ENCODE assay signal across 30 cellular contexts in the genomic region with DNA sequence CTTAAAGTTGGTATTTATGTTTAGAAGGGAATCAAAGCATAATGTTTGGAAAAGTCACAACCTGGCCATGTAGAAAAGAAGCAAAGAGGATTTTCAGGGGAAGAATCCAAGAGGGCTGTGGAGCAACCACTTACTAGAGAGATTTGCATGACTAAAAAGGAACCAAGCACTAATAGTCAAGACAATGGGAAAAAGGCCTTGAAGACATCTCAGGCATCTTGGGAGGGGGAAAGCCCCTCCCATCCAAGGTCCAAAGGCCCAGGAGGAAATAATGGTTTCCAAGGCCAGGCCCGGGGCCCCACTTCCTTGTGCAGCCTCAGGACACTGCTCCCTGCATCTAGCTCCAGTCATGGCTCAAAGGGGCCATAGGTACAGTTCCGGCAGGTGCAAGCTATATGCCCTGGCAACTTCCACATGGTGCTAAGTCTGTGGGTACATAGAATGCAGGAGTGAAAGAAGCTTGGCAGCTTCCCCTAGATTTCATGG.
"Had no signal": no experiment of that assay in that cellular context is flagged by ENCODE, and none has a peak within 500 bp of the region (broad histone marks: within the 10 kb centered on the region; RNA-seq: fewer than 3 reads in every experiment).

No MANE protein-coding gene starts in this region.

- H3K27ac ChIP-seq: VCaP had no signal

- H3K4me3 Mint-ChIP-seq: activated CD4-positive, alpha-beta memory T cell treated with anti-CD3 and anti-CD28 coated beads, Interleukin-2, amount 10 ng/mL, durations not matched to agents 7 days and 5 days; activated T-cell treated with anti-CD3 and anti-CD28 coated beads, Interleukin-2, amount 50 U/mL, for 24 hours; brain had no signal

- H3K4me1 Mint-ChIP-seq: activated CD4-positive, alpha-beta memory T cell treated with anti-CD3 and anti-CD28 coated beads, Interleukin-2, amount 10 ng/mL, durations not matched to agents 7 days and 5 days had no signal

- FAIRE-seq: bronchial epithelial cell, K562 had no signal

- H3K27me3 Mint-ChIP-seq: activated CD4-positive, alpha-beta memory T cell treated with anti-CD3 and anti-CD28 coated beads, Interleukin-2, amount 10 ng/mL, durations not matched to agents 7 days and 5 days; activated T-cell treated with anti-CD3 and anti-CD28 coated beads, Interleukin-2, amount 50 U/mL, for 24 hours; brain had no signal

- ATAC-seq: activated naive CD4-positive, alpha-beta T cell treated with anti-CD3 and anti-CD28 coated beads, Interleukin-2, amount 50 U/mL, for 72 hours; K562 had no signal

- DNase-seq: activated CD4-positive, alpha-beta memory T cell treated with anti-CD3 and anti-CD28 coated beads, Interleukin-2, amount 10 ng/mL, durations not matched to agents 7 days and 5 days; activated CD4-positive, alpha-beta T cell treated with anti-CD3 and anti-CD28 coated beads for 1 hour; activated CD4-positive, alpha-beta T cell treated with anti-CD3 and anti-CD28 coated beads for 48 hours; activated CD4-positive, CD25-positive, alpha-beta regulatory T cell; activated gamma-delta T cell; activated naive CD4-positive, alpha-beta T cell treated with Interleukin-2 at 50 U/mL for 16 hours; activated T-cell treated with anti-CD3 and anti-CD28 coated beads, Interleukin-2, amount 50 U/mL, for 24 hours; anterior cingulate cortex; caudate nucleus; cerebellar nuclear complex; Karpas-422; NCI-H1048; NCI-H1436 treated with DMSO at 0.1 percent for 48 hours; NCI-H1694 treated with DMSO at 0.1 percent for 48 hours; NCI-H2029; NCI-H345; NCI-H524 treated with DMSO at 0.1 percent for 48 hours; NCI-H748 treated with DMSO at 0.1 percent for 48 hours; OCI-M1; Right ventricle myocardium superior; SW 1271; T-helper 1 cell; T-helper 2 cell; T-helper 9 cell had no signal

- H3K27ac Mint-ChIP-seq: activated CD4-positive, alpha-beta memory T cell treated with anti-CD3 and anti-CD28 coated beads, Interleukin-2, amount 10 ng/mL, durations not matched to agents 7 days and 5 days; activated naive CD4-positive, alpha-beta T cell treated with anti-CD3 and anti-CD28 coated beads, Interleukin-2, amount 50 U/mL, for 72 hours; activated T-cell treated with anti-CD3 and anti-CD28 coated beads, Interleukin-2, amount 50 U/mL, for 24 hours; activated T-helper 2 cell treated with anti-CD3 and anti-CD28 coated beads, Interferon-gamma antibody, Interleukin-2, Interleukin-4, amounts not matched to agents 10 μg/mL and 5 μg/mL and 100 μg/mL, durations not matched to agents 14 hours and 24 hours and 36 hours; brain had no signal

- H3K4me3 ChIP-seq: K562 had no signal
